ENCODE assay signal across 1 cellular context in genomic region chr4:125735107-125735506, GRCh38.
TF ChIP-seq lines count a peak whose summit lies in the region.

No MANE protein-coding gene starts in this region.

TF ChIP-seq in GM23338, 12 proteins besides CTCF, POLR2A, EP300 and RAD21 (continued from another document):
- TF ChIP-seq ZNF462 (CRISPR knock-in tag; IDR thresholded peaks at IDR 0.05), result no peak
- no peak for TF ChIP-seq NANOG (IDR thresholded peaks at IDR 0.05; ENCODE audit: borderline replicate concordance)
- no peak for TF ChIP-seq ETS1 (IDR thresholded peaks at IDR 0.05)
- TF ChIP-seq EZH2phosphoT487 (IDR thresholded peaks at IDR 0.05; ENCODE audit: unreplicated experiment), result no peak
- no peak for TF ChIP-seq JUNB (IDR thresholded peaks at IDR 0.05; ENCODE audit: unreplicated experiment)
- no peak for TF ChIP-seq EZH2 (IDR thresholded peaks at IDR 0.05; ENCODE audit: low read depth, unreplicated experiment)
- no peak for TF ChIP-seq STAT1 (IDR thresholded peaks at IDR 0.05; ENCODE audit: unreplicated experiment)
